In the genomic region with DNA sequence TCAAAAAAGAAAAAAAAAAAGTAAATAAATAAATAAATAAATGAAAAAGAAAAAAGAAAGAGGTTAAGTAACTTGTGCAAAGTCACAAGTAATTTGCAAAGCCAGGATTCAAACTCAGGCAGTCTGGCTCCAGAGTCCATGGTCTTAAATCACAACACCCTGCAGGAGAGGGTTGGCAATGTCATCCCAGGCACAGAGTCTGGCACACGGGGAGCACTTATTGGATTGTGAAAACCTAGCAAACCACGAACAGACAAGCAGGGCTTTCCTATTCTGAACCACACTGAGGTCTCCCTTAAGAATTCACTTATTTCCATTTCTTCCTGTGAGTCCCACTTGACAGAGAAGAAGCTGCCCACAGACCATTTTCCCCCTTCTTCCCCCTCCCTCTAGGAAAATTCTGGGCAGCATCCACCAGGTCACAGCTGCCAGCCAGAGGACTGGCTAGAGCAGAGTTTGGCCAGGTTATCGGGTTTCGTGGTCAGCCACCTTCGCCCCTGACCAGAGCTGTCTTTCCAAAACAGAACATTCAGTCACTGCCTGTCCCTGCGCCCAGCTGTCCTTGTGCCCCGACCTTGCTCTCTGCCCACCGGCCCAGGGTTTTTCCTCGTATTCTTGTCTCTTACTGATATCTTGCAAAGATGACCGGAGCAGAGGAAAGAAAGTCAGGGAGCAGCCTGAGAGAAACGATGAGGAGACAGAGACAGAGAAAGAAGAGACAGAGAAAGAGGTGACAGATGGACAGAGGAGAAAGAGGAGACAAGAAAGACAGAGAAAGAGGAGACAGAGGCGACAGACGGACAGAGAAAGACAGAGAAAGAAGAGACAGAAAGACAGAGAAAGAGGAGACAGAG, we compare ENCODE assay signal across 1 cellular context.
TF ChIP-seq lines count a peak whose summit lies in the region.

No MANE protein-coding gene starts in this region.

TF ChIP-seq in IMR-90, 13 proteins besides CTCF, POLR2A, EP300 and RAD21 (continued from another document):
- TF ChIP-seq, protein P1, sequence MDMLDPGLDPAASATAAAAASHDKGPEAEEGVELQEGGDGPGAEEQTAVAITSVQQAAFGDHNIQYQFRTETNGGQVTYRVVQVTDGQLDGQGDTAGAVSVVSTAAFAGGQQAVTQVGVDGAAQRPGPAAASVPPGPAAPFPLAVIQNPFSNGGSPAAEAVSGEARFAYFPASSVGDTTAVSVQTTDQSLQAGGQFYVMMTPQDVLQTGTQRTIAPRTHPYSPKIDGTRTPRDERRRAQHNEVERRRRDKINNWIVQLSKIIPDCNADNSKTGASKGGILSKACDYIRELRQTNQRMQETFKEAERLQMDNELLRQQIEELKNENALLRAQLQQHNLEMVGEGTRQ (IDR thresholded peaks at IDR 0.05; ENCODE audit: low read depth, low read length): no peak
- TF ChIP-seq CHD1 (IDR thresholded peaks at IDR 0.05; ENCODE audit: low read depth, low read length) (no peak), BHLHE40 (IDR thresholded peaks at IDR 0.05; ENCODE audit: low read depth, low read length) (no peak), FOS (IDR thresholded peaks at IDR 0.05; ENCODE audit: low read depth, low read length) (no peak), SMC3 (IDR thresholded peaks at IDR 0.05; ENCODE audit: low read depth, low read length) (no peak), CEBPB (IDR thresholded peaks at IDR 0.05; ENCODE audit: low read depth, low read length) (no peak), MAFK (IDR thresholded peaks at IDR 0.05; ENCODE audit: low read depth, low read length) (no peak), MAZ (IDR thresholded peaks at IDR 0.05; ENCODE audit: borderline replicate concordance, low read depth, low read length) (no peak), RCOR1 (IDR thresholded peaks at IDR 0.05; ENCODE audit: insufficient replicate concordance, low read length) (no peak), RFX5 (IDR thresholded peaks at IDR 0.05; ENCODE audit: low read depth, low read length) (no peak), MXI1 (IDR thresholded peaks at IDR 0.05; ENCODE audit: borderline replicate concordance, low read depth, low read length) (no peak)
